In genomic region chr1:169193191-169193850, GRCh38 we compare ENCODE assay signal across 17 cellular contexts.
DNase-seq lines count a peak whose midpoint lies in the region; ATAC-seq, FAIRE-seq and TF ChIP-seq lines count a peak whose summit lies in the region.
"Had no signal": no experiment of that assay in that cellular context is flagged by ENCODE, and none has a peak within 500 bp of the region (broad histone marks: within the 10 kb centered on the region; RNA-seq: fewer than 3 reads in every experiment).

No MANE protein-coding gene starts in this region.

- DNase-seq in NCI-H82 (lab: John Stamatoyannopoulos, UW) (peak; percentile 25), NCI-H82 treated with DMSO at 0.1 percent for 48 hours (lab: John Stamatoyannopoulos, UW; ENCODE audit: unreplicated experiment) (no peak), chondrocyte (ENCODE audit: low spot score) (no peak), uterus (peak; percentile 23 to 64), GM10266 (ENCODE audit: extremely low spot score) (no peak)
- DNase-seq in activated effector memory CD4-positive, alpha-beta T cell treated with Interleukin-2 at 50 U/mL for 16 hours = no peak
- DNase-seq: activated naive CD8-positive, alpha-beta T cell treated with anti-CD3 and anti-CD28 coated beads for 36 hours; islet precursor cell; NCI-H1092; NCI-H526 treated with DMSO at 0.1 percent for 48 hours; SIG-M5; spleen had no signal

- H3K4me3 ChIP-seq in uterus = no peak overlapping the region
- H3K4me3 ChIP-seq: spleen had no signal

- no peak for TF ChIP-seq POLR2A in uterus (IDR thresholded peaks at IDR 0.05)

- H3K9me3 Mint-ChIP-seq in chondrocyte (ENCODE audit: low read depth) = peaks cover 9% of the 10 kb centered on the region

- no peaks in the 10 kb centered on the region for H3K36me3 Mint-ChIP-seq in chondrocyte (ENCODE audit: low read depth)

- peak overlapping the region; percentile 42 to 60 for H3K27ac ChIP-seq in uterus
- H3K27ac ChIP-seq: spleen had no signal

- H3K9me3 ChIP-seq in uterus = no peaks in the 10 kb centered on the region

- TF ChIP-seq CTCF in chondrocyte (IDR thresholded peaks at IDR 0.05) (peak; percentile 68), uterus (IDR thresholded peaks at IDR 0.05) (peak in 3 of 4 experiments; percentile 6 to 40 (median 28)), GM10266 (IDR thresholded peaks at IDR 0.05; ENCODE audit: control insufficient read depth, insufficient read depth, low read depth, missing control alignments) (no peak)

- H3K27me3 Mint-ChIP-seq in chondrocyte (ENCODE audit: low read depth) = no peaks in the 10 kb centered on the region
- H3K27me3 Mint-ChIP-seq: activated naive CD8-positive, alpha-beta T cell treated with anti-CD3 and anti-CD28 coated beads for 36 hours had no signal

- H3K4me1 ChIP-seq in uterus = peaks cover 0 to 3% of the 10 kb centered on the region in 2 donors
- H3K4me1 ChIP-seq: spleen had no signal

- intact Hi-C loops in uterus (cut with DNase I; ENCODE audit: low total_unique reads) = no loop called here

- no peaks in the 10 kb centered on the region for H3K36me3 ChIP-seq in uterus
- H3K36me3 ChIP-seq: spleen had no signal

- peaks cover 13% of the 10 kb centered on the region for H3K4me1 Mint-ChIP-seq in chondrocyte (ENCODE audit: low read depth)
- H3K4me1 Mint-ChIP-seq: WTC11 had no signal

- no peak overlapping the region for H3K4me3 Mint-ChIP-seq in chondrocyte (ENCODE audit: unreplicated experiment)
- H3K4me3 Mint-ChIP-seq: activated naive CD8-positive, alpha-beta T cell treated with anti-CD3 and anti-CD28 coated beads for 36 hours; neural crest cell; WTC11 had no signal

- peak; percentile 86 for FAIRE-seq in islet of Langerhans (lab: Jason Lieb, UNC)
- FAIRE-seq: HTR-8/SVneo had no signal

- H3K27me3 ChIP-seq in uterus = no peaks in the 10 kb centered on the region
- H3K27me3 ChIP-seq: spleen had no signal

- ATAC-seq in GM19397 (IDR thresholded peaks at IDR 0.05; ENCODE audit: unreplicated experiment) = no peak
- ATAC-seq: WTC11 had no signal

- peak overlapping the region; percentile 39 for H3K27ac Mint-ChIP-seq in chondrocyte (ENCODE audit: unreplicated experiment)
- H3K27ac Mint-ChIP-seq: activated naive CD8-positive, alpha-beta T cell treated with anti-CD3 and anti-CD28 coated beads for 36 hours; WTC11 had no signal

Comparison
In these comparisons a context has a peak if more than half of its experiments do, and no peak if none do; other contexts are left out.
1. DNase-seq: peak in NCI-H82 (single experiment) and uterus (2 of 2); none in NCI-H82 treated with DMSO at 0.1 percent for 48 hours (single experiment), chondrocyte (single experiment), GM10266 (single experiment) and activated effector memory CD4-positive, alpha-beta T cell treated with Interleukin-2 at 50 U/mL for 16 hours (single experiment).